ENCODE assay signal across 8 cellular contexts in genomic region chr14:63045234-63045611, GRCh38. TPM values are rescaled to one million over a fixed set of nuclear protein-coding genes. Genes with fewer than 3 reads are reported as not detected.
A peak's percentile ranks its signal among the peaks of the same experiment; 100 is the strongest.
DNase-seq lines count a peak whose midpoint lies in the region; ATAC-seq, FAIRE-seq and TF ChIP-seq lines count a peak whose summit lies in the region.

TSS of gene KCNH5 (minus strand) at chr14:63045458. CDS start at chr14:63045186, 272 bp downstream.

- peak; percentile 98 for FAIRE-seq in urothelium cell line (lab: Jason Lieb, UNC)

- no peak within 1 kb of the TSS for H3K27ac ChIP-seq in right atrium auricular region
- no peak within 1 kb of the TSS for H3K27ac ChIP-seq in caudate nucleus (ENCODE audit: low read depth, low read length)

- H3K4me1 ChIP-seq in right atrium auricular region, result peaks cover 0 to 15% of the 10 kb centered on the region in 2 donors

- peaks cover 0 to 27% of the 10 kb centered on the region in 2 donors for H3K27me3 ChIP-seq in right atrium auricular region

- peak within 1 kb of the TSS in 1 of 2 donors; percentile 40 for H3K4me3 ChIP-seq in right atrium auricular region

- peak; percentile 67 for ATAC-seq in Right ventricle myocardium inferior
- no peak for ATAC-seq in GM19397 (IDR thresholded peaks at IDR 0.05; ENCODE audit: unreplicated experiment)

- intact Hi-C loops in Right ventricle myocardium inferior (cut with DNase I), result no loop called here

- TF ChIP-seq CTCF in right atrium auricular region (IDR thresholded peaks at IDR 0.05), result no peak

- DNase-seq in Right ventricle myocardium inferior (ENCODE audit: missing footprints) (peak; percentile 55), right atrium auricular region (ENCODE audit: low spot score) (no peak), NCI-H2227 (lab: John Stamatoyannopoulos, UW; ENCODE audit: unreplicated experiment) (peak; percentile 75), caudate nucleus (lab: John Stamatoyannopoulos, UW) (peak in 32 of 61 donors; percentile 4 to 65 (median 30)), lung microvascular endothelial cell (ENCODE audit: low read depth in 2 of 2) (peak; percentile 42 to 56), urothelium cell line (ENCODE audit: low spot score) (peak; percentile 98)
- no peak for DNase-seq in activated effector memory CD4-positive, alpha-beta T cell treated with Interleukin-2 at 50 U/mL for 16 hours

- H3K9me3 ChIP-seq in right atrium auricular region, result no peaks in the 10 kb centered on the region

- H3K36me3 ChIP-seq in right atrium auricular region, result no peaks in the 10 kb centered on the region

RNA-seq across cellular contexts. Expression of gene KCNH5, which starts in this region (rescaled TPM):
- total RNA-seq in Right ventricle myocardium inferior (not detected), right atrium auricular region (1 to 10 TPM in 1 of 2 donors, not detected in 1; 1.3 TPM), lung microvascular endothelial cell (not detected in 2 replicates)

Comparison
In these comparisons a context has a peak if more than half of its experiments do, and no peak if none do; other contexts are left out.
1. Peak in DNase-seq and ATAC-seq in Right ventricle myocardium inferior; RNA of the gene not detected or under 1 TPM.
2. Peak in DNase-seq in lung microvascular endothelial cell; RNA of the gene not detected or under 1 TPM.
3. DNase-seq: peak in NCI-H2227 (single experiment), caudate nucleus (32 of 61) and urothelium cell line (single experiment); none in right atrium auricular region (single experiment) and activated effector memory CD4-positive, alpha-beta T cell treated with Interleukin-2 at 50 U/mL for 16 hours (single experiment).